Comparison of ENCODE assay signal across 22 cellular contexts in genomic region chr3:118736107-118736506, GRCh38.
"Had no signal": no experiment of that assay in that cellular context is flagged by ENCODE, and none has a peak within 500 bp of the region (broad histone marks: within the 10 kb centered on the region; RNA-seq: fewer than 3 reads in every experiment).

No MANE protein-coding gene starts in this region.

- H3K9ac ChIP-seq: neural progenitor cell had no signal

- H3K27ac ChIP-seq: esophagus squamous epithelium, gastroesophageal sphincter, left ventricle myocardium inferior, lower lobe of right lung, neural progenitor cell, ovary had no signal

- H3K4me1 ChIP-seq: esophagus squamous epithelium, gastroesophageal sphincter, left ventricle myocardium inferior, lower lobe of right lung, neural progenitor cell had no signal

- H3K36me3 Mint-ChIP-seq: immature natural killer cell; memory B cell; natural killer cell treated with Interleukin-12 subunit alpha and Interleukin-12 subunit beta and Interleukin-15 and Interleukin-18, amount 100 ng/mL, for 72 hours; neural progenitor cell had no signal

- H3K4me3 ChIP-seq: esophagus squamous epithelium, gastroesophageal sphincter, left ventricle myocardium inferior, lower lobe of right lung, neural progenitor cell, ovary had no signal

- DNase-seq: effector memory CD8-positive, alpha-beta T cell; esophagus squamous epithelium; foreskin fibroblast; glutamatergic neuron; immature natural killer cell; left ventricle myocardium inferior; lower lobe of right lung; midbrain; nucleus accumbens; ovary; right cardiac atrium; small intestine; stimulated activated CD4-positive, alpha-beta T cell treated with anti-CD3 and anti-CD28 coated beads, Interleukin-12 subunit alpha, Interleukin-12 subunit beta, amount 100 ng/mL, for 4 hours; stimulated activated naive CD4-positive, alpha-beta T cell treated with Interleukin-2 at 50 U/mL for 16 hours; trophoblast cell had no signal

- H3K9me3 Mint-ChIP-seq: dendritic cell treated with granulocyte-macrophage colony-stimulating factor and Interleukin-4, amounts not matched to agents 40 ng/mL and 50 ng/mL, for 4 days had no signal

- FAIRE-seq: keratinocyte, small intestine had no signal

- H3K4me2 ChIP-seq: neural progenitor cell had no signal

- H3K4me1 Mint-ChIP-seq: immature natural killer cell, memory B cell, neural progenitor cell had no signal

- H3K27ac Mint-ChIP-seq: dendritic cell treated with granulocyte-macrophage colony-stimulating factor and Interleukin-4, amounts not matched to agents 40 ng/mL and 50 ng/mL, for 4 days; effector memory CD8-positive, alpha-beta T cell; immature natural killer cell; memory B cell; natural killer cell treated with Interleukin-12 subunit alpha and Interleukin-12 subunit beta and Interleukin-15 and Interleukin-18, amount 100 ng/mL, for 72 hours; neural progenitor cell; progenitor cell of endocrine pancreas had no signal

- H3K27me3 Mint-ChIP-seq: dendritic cell treated with granulocyte-macrophage colony-stimulating factor and Interleukin-4, amounts not matched to agents 40 ng/mL and 50 ng/mL, for 4 days; memory B cell; natural killer cell treated with Interleukin-12 subunit alpha and Interleukin-12 subunit beta and Interleukin-15 and Interleukin-18, amount 100 ng/mL, for 72 hours; progenitor cell of endocrine pancreas had no signal

- H3K27me3 ChIP-seq: esophagus squamous epithelium, gastroesophageal sphincter, neural progenitor cell, ovary had no signal

- H3K9me3 ChIP-seq: esophagus squamous epithelium, lower lobe of right lung, ovary had no signal

- H2AFZ ChIP-seq: neural progenitor cell had no signal

- H3K36me3 ChIP-seq: esophagus squamous epithelium, gastroesophageal sphincter, left ventricle myocardium inferior, lower lobe of right lung, neural progenitor cell, ovary had no signal

- ATAC-seq: effector memory CD8-positive, alpha-beta T cell; gastroesophageal sphincter; lower lobe of right lung; natural killer cell treated with Interleukin-12 subunit alpha and Interleukin-12 subunit beta and Interleukin-15 and Interleukin-18, amount 100 ng/mL, for 72 hours; right cardiac atrium had no signal

- H3K4me3 Mint-ChIP-seq: dendritic cell treated with granulocyte-macrophage colony-stimulating factor and Interleukin-4, amounts not matched to agents 40 ng/mL and 50 ng/mL, for 4 days; effector memory CD8-positive, alpha-beta T cell; immature natural killer cell; memory B cell; natural killer cell treated with Interleukin-12 subunit alpha and Interleukin-12 subunit beta and Interleukin-15 and Interleukin-18, amount 100 ng/mL, for 72 hours; neural progenitor cell had no signal
